Comparison of ENCODE assay signal across 16 cellular contexts in genomic region chr1:56531624-56532358, GRCh38. TPM values are rescaled to one million over a fixed set of nuclear protein-coding genes. Genes with fewer than 3 reads are reported as not detected.
A peak's percentile ranks its signal among the peaks of the same experiment; 100 is the strongest.
DNase-seq lines count a peak whose midpoint lies in the region; ATAC-seq, FAIRE-seq and TF ChIP-seq lines count a peak whose summit lies in the region.
"Had no signal": no experiment of that assay in that cellular context is flagged by ENCODE, and none has a peak within 500 bp of the region (broad histone marks: within the 10 kb centered on the region; RNA-seq: fewer than 3 reads in every experiment).

No MANE protein-coding gene starts in this region.

- no peak overlapping the region for H3K4ac ChIP-seq in H9 (ENCODE audit: low read depth, low read length)

- H3K4me1 Mint-ChIP-seq in H9 = peaks cover 29 to 66% of the 10 kb centered on the region in 2 experiments
- H3K4me1 Mint-ChIP-seq: CD4-positive, CD25-positive, alpha-beta regulatory T cell had no signal

- H4K8ac ChIP-seq in H9 (replicated peaks; ENCODE audit: insufficient read length, low read depth, low read length) = no peak overlapping the region

- no peak for TF ChIP-seq CTCF in cardiac muscle cell (IDR thresholded peaks at IDR 0.05; ENCODE audit: low read depth, low read length)
- TF ChIP-seq CTCF in H9 (conservative IDR thresholded peaks at IDR 0.05) = no peak
- no peak for TF ChIP-seq CTCF in OCI-LY7 (conservative IDR thresholded peaks at IDR 0.05; ENCODE audit: low read length)
- TF ChIP-seq CTCF in D721Med (IDR thresholded peaks at IDR 0.05; ENCODE audit: insufficient read depth, missing control alignments) = no peak

- intact Hi-C loops in Right ventricle myocardium superior (cut with DNase I) (no loop called here), OCI-LY7 (cut with micrococcal nuclease; ENCODE audit: unreplicated experiment) (no loop called here)

- H2AFZ ChIP-seq in H9 (ENCODE audit: low read length) (no peak overlapping the region), OCI-LY7 (ENCODE audit: low read length) (no peak overlapping the region; the same call in 1 of the 2 replicates)

- H4K20me1 ChIP-seq in H9 (ENCODE audit: control insufficient read depth, insufficient read depth, insufficient read length) (no peaks in the 10 kb centered on the region), OCI-LY7 (ENCODE audit: insufficient read depth, low read length) (no peaks in the 10 kb centered on the region)

- no peak overlapping the region for H4K5ac ChIP-seq in H9 (ENCODE audit: insufficient read length, low read depth, low read length)

- BruUV-seq in OCI-LY7 (replicated peaks; lab: Mats Ljungman, UMichigan) = no TSS peak

- no peak overlapping the region for H3K14ac ChIP-seq in H9 (ENCODE audit: insufficient read depth, low read length)

- no peak overlapping the region for H3K4me2 ChIP-seq in H9 (ENCODE audit: insufficient read depth, insufficient read length, low read length)
- H3K4me2 ChIP-seq in OCI-LY7 (ENCODE audit: low read length) = 0 out of 2 replicates have a peak overlapping the region, but pooled peaks have one; percentile 0

- no peak overlapping the region for H3T11ph ChIP-seq in H9 (ENCODE audit: low read length)

- DNase-seq in cardiac muscle cell (ENCODE audit: low read depth in 1 of 2, low spot score in 1 of 2) (no peak), Right ventricle myocardium superior (no peak), H9 (no peak), OCI-LY7 (ENCODE audit: low spot score) (no peak), left kidney (ENCODE audit: low read depth, low spot score) (peak; percentile 49), activated T-cell treated with anti-CD3 and anti-CD28 coated beads for 4 hours (no peak), T-helper 2 cell (no peak), D721Med (ENCODE audit: insufficient read length, low spot score) (no peak)
- DNase-seq: AML-193; CD4-positive, CD25-positive, alpha-beta regulatory T cell; NCI-H1930; NCI-H524 treated with DMSO at 0.1 percent for 48 hours; PC-3 had no signal

- no peak overlapping the region for H2BK5ac ChIP-seq in H9 (ENCODE audit: insufficient read length, low read length)

- no peak overlapping the region for H3K4me3 Mint-ChIP-seq in H9
- H3K4me3 Mint-ChIP-seq: CD4-positive, CD25-positive, alpha-beta regulatory T cell; T-helper 1 cell treated with Interleukin-12 subunit alpha and Interleukin-12 subunit beta and Interleukin-4 antibody, amounts not matched to agents 30 μg/mL and 1 μg/mL, for 36 hours had no signal

- H3K27ac ChIP-seq in cardiac muscle cell = peak overlapping the region; percentile 4
- peak overlapping the region; percentile 13 for H3K27ac ChIP-seq in H9 (ENCODE audit: insufficient read length, low read depth, low read length)
- H3K27ac ChIP-seq in OCI-LY7 (ENCODE audit: low read depth, low read length, poor library complexity, severe bottlenecking) = no peak overlapping the region

- ATAC-seq in Right ventricle myocardium superior (ENCODE audit: poor library complexity) = no peak
- ATAC-seq: K562, PC-3 had no signal

- no peak overlapping the region for H4K91ac ChIP-seq in H9 (ENCODE audit: insufficient read length, low read depth, low read length)

- H3K23ac ChIP-seq in H9 (ENCODE audit: insufficient read length, low read depth, low read length) = no peak overlapping the region

- peaks cover 3% of the 10 kb centered on the region for H3K23me2 ChIP-seq in H9 (ENCODE audit: insufficient read length, low read depth, low read length, poor library complexity, severe bottlenecking)

- CTCF ChIA-PET in OCI-LY7 (lab: Charles Lee; ENCODE audit: unreplicated experiment) = interaction anchor here (0.5 kb wide), 1 partner anchor 33 kb away, joined by 3 read pairs; no protein-coding TSS in a partner anchor

- no peaks in the 10 kb centered on the region for H3K9me3 ChIP-seq in cardiac muscle cell (ENCODE audit: low read depth)
- H3K9me3 ChIP-seq in H9 (ENCODE audit: control insufficient read depth, low read depth, low read length) = no peaks in the 10 kb centered on the region
- no peaks in the 10 kb centered on the region for H3K9me3 ChIP-seq in OCI-LY7 (ENCODE audit: low read length)

- no peak overlapping the region for H3K27ac Mint-ChIP-seq in H9
- H3K27ac Mint-ChIP-seq: CD4-positive, CD25-positive, alpha-beta regulatory T cell; T-helper 1 cell treated with Interleukin-12 subunit alpha and Interleukin-12 subunit beta and Interleukin-4 antibody, amounts not matched to agents 30 μg/mL and 1 μg/mL, for 36 hours had no signal

- no CpG with 5 or more reads among the region's 6 CpGs for WGBS in H9 (ENCODE audit: extremely low coverage, insufficient read length, low lambda C conversion rate)

- H3K79me2 ChIP-seq in H9 (ENCODE audit: insufficient read depth, low read length) = peaks cover 10% of the 10 kb centered on the region; the same call in 1 of the 2 replicates
- H3K79me2 ChIP-seq in OCI-LY7 (ENCODE audit: insufficient read depth, low read depth, low read length) = no peaks in the 10 kb centered on the region

- H3K27me3 ChIP-seq in cardiac muscle cell (no peaks in the 10 kb centered on the region), H9 (ENCODE audit: insufficient read depth, low read length) (no peaks in the 10 kb centered on the region)

- peaks cover 6% of the 10 kb centered on the region for H3K79me1 ChIP-seq in H9 (ENCODE audit: insufficient read depth, low read depth, low read length, poor library complexity, severe bottlenecking)

- H3K36me3 ChIP-seq in cardiac muscle cell (no peaks in the 10 kb centered on the region), OCI-LY7 (ENCODE audit: insufficient read depth, low read length) (no peaks in the 10 kb centered on the region)

- H2BK20ac ChIP-seq in H9 (ENCODE audit: low read depth, low read length, poor library complexity, severe bottlenecking) = no peak overlapping the region

- no peaks in the 10 kb centered on the region for H3K9me3 Mint-ChIP-seq in H9
- H3K9me3 Mint-ChIP-seq: CD4-positive, CD25-positive, alpha-beta regulatory T cell; T-helper 1 cell treated with Interleukin-12 subunit alpha and Interleukin-12 subunit beta and Interleukin-4 antibody, amounts not matched to agents 30 μg/mL and 1 μg/mL, for 36 hours had no signal

- no peak overlapping the region for H2BK120ac ChIP-seq in H9 (ENCODE audit: low read depth, low read length, poor library complexity, severe bottlenecking)

- peaks cover 13 to 26% (median 18%) of the 10 kb centered on the region in 3 experiments; a peak in 6 of 7 replicates for H3K36me3 Mint-ChIP-seq in H9 (ENCODE audit: insufficient read depth in 1 of 3, low read depth in 3 of 3)
- H3K36me3 Mint-ChIP-seq: CD4-positive, CD25-positive, alpha-beta regulatory T cell had no signal

- H3K4me1 ChIP-seq in cardiac muscle cell (ENCODE audit: low read depth) (peaks cover 51% of the 10 kb centered on the region), H9 (ENCODE audit: insufficient read depth, low read length) (peaks cover 49% of the 10 kb centered on the region), OCI-LY7 (ENCODE audit: insufficient read depth, low read length, poor library complexity, severe bottlenecking) (peaks cover 34% of the 10 kb centered on the region)

- no peak overlapping the region for H2BK12ac ChIP-seq in H9 (ENCODE audit: insufficient read length, low read depth, low read length)

- no peaks in the 10 kb centered on the region for H3K9me2 ChIP-seq in OCI-LY7 (ENCODE audit: insufficient read depth, low read length)

- no peak overlapping the region for H2BK15ac ChIP-seq in H9 (ENCODE audit: low read depth, low read length)

- no peak overlapping the region for H3K56ac ChIP-seq in H9 (ENCODE audit: insufficient read length, low read depth, low read length)

- FAIRE-seq in D721Med (lab: Jason Lieb, UNC) = no peak
- FAIRE-seq: HTR-8/SVneo, K562 had no signal

- H3K9ac ChIP-seq in H9 (ENCODE audit: extremely low read depth, insufficient read length, low read length) = no peak overlapping the region

- H3K27me3 Mint-ChIP-seq in H9 (ENCODE audit: low read depth) = no peaks in the 10 kb centered on the region
- H3K27me3 Mint-ChIP-seq: CD4-positive, CD25-positive, alpha-beta regulatory T cell had no signal

- H2AK5ac ChIP-seq in H9 (ENCODE audit: insufficient read length, low read length) = no peak overlapping the region

- H3K18ac ChIP-seq in H9 (ENCODE audit: insufficient read length, low read depth, low read length) = no peak overlapping the region

- POLR2A ChIA-PET in OCI-LY7 (lab: Charles Lee) = interaction anchor here (0.5 to 2.5 kb wide), 8 partner anchors 10 to 369 kb away, joined by 3 to 9 read pairs (median 3); no protein-coding TSS in a partner anchor

- H3K4me3 ChIP-seq in cardiac muscle cell (no peak overlapping the region), OCI-LY7 (ENCODE audit: low read depth, low read length, poor library complexity, severe bottlenecking) (no peak overlapping the region)
- H3K4me3 ChIP-seq: K562 had no signal

RNA-seq across cellular contexts. Expression of gene PLPP3, which starts 47.6 kb away (rescaled TPM):
- total RNA-seq in cardiac muscle cell (56.2 and 58.2 TPM in 2 replicates), Right ventricle myocardium superior (117 TPM), H9 (2021) (25.3 and 26.7 TPM in 2 replicates), OCI-LY7 (2022) (1.7 and 2.4 TPM in 2 replicates)
- polyA plus RNA-seq in cardiac muscle cell = 41.3 and 41.4 TPM in 2 replicates
- total RNA-seq in OCI-LY7 (2014; rRNA removed; shearing (Covaris generic)) = 0.92 and 1.4 TPM in 2 replicates
- total RNA-seq: CD4-positive, CD25-positive, alpha-beta regulatory T cell had no signal
